8 cellular contexts compared by ENCODE assay signal in genomic region chr5:147576646-147577535, GRCh38.
DNase-seq lines count a peak whose midpoint lies in the region; ATAC-seq, FAIRE-seq and TF ChIP-seq lines count a peak whose summit lies in the region.

No MANE protein-coding gene starts in this region.

- no peak overlapping the region for H3K4me3 ChIP-seq in DND-41 (ENCODE audit: low read depth in 1 of 2, low read length in 2 of 2)
- no peak overlapping the region for H3K4me3 ChIP-seq in foreskin fibroblast (ENCODE audit: low read depth in 1 of 2, low read length in 2 of 2)
- H3K4me3 ChIP-seq in trophoblast cell (ENCODE audit: low read depth, low read length): no peak overlapping the region

- no peak overlapping the region for H4K8ac ChIP-seq in trophoblast cell (ENCODE audit: low read depth, low read length)

- H3K4me1 ChIP-seq in DND-41 (ENCODE audit: insufficient read depth, low read length): no peaks in the 10 kb centered on the region
- no peaks in the 10 kb centered on the region for H3K4me1 ChIP-seq in trophoblast cell (ENCODE audit: control insufficient read depth in 1 of 2, insufficient read depth in 2 of 2, low read length in 2 of 2)

- peak overlapping the region; percentile 21 for H2BK120ac ChIP-seq in trophoblast cell (ENCODE audit: insufficient read depth, low read length, poor library complexity)

- no peak overlapping the region for H2AK5ac ChIP-seq in trophoblast cell (ENCODE audit: low read length)

- no peaks in the 10 kb centered on the region for H3K9me3 ChIP-seq in DND-41 (ENCODE audit: insufficient read depth, low read length, severe bottlenecking)
- no peaks in the 10 kb centered on the region for H3K9me3 ChIP-seq in trophoblast cell (ENCODE audit: insufficient read depth, low read depth, low read length)

- no peak overlapping the region for H4K12ac ChIP-seq in trophoblast cell (ENCODE audit: low read depth, low read length)

- H2BK5ac ChIP-seq in trophoblast cell (ENCODE audit: low read depth, low read length, poor library complexity): peak overlapping the region; percentile 45

- POLR2A ChIA-PET in WTC11 (lab: Charles Lee): interaction anchor here (0.7 to 1.8 kb wide), 4 partner anchors 68 to 388 kb away, joined by 3 to 13 read pairs (median 4); no protein-coding TSS in a partner anchor

- H3K79me1 ChIP-seq in trophoblast cell (ENCODE audit: low read length): peaks cover 10% of the 10 kb centered on the region

- ATAC-seq in DND-41 (ENCODE audit: insufficient read depth, low read depth) (no peak), WTC11 (peak; percentile 64), HG03469 (IDR thresholded peaks at IDR 0.05; ENCODE audit: unreplicated experiment) (no peak)

- H4K91ac ChIP-seq in trophoblast cell (ENCODE audit: low read depth, low read length): peak overlapping the region; percentile 79

- H4K20me1 ChIP-seq in DND-41 (ENCODE audit: insufficient read depth, low read length): no peaks in the 10 kb centered on the region

- H3K4me3 Mint-ChIP-seq in WTC11: no peak overlapping the region

- peak; percentile 17 for TF ChIP-seq CTCF in DND-41 (IDR thresholded peaks at IDR 0.05; ENCODE audit: borderline replicate concordance, extremely low read depth, low read length, poor library complexity, severe bottlenecking)
- TF ChIP-seq CTCF in WTC11 (IDR thresholded peaks at IDR 0.05): peak; percentile 88
- peak; percentile 96 for TF ChIP-seq CTCF in foreskin fibroblast (IDR thresholded peaks at IDR 0.05; ENCODE audit: low read depth, low read length)

- no peak overlapping the region for H3K18ac ChIP-seq in trophoblast cell (ENCODE audit: low read length)

- H3K27me3 ChIP-seq in DND-41 (ENCODE audit: insufficient read depth, low read length, poor library complexity) (no peaks in the 10 kb centered on the region), trophoblast cell (ENCODE audit: insufficient read depth, low read length) (no peaks in the 10 kb centered on the region)

- peak overlapping the region; percentile 33 for H3K4ac ChIP-seq in trophoblast cell (ENCODE audit: low read depth, low read length)

- peaks cover 28% of the 10 kb centered on the region for H3K36me3 Mint-ChIP-seq in WTC11

- peaks cover 67% of the 10 kb centered on the region for H3K4me1 Mint-ChIP-seq in WTC11

- H3K27me3 Mint-ChIP-seq in WTC11 (ENCODE audit: low read depth): no peaks in the 10 kb centered on the region

- H3K36me3 ChIP-seq in DND-41 (ENCODE audit: insufficient read depth, low read length): no peaks in the 10 kb centered on the region
- no peaks in the 10 kb centered on the region for H3K36me3 ChIP-seq in trophoblast cell (ENCODE audit: control insufficient read depth in 1 of 2, insufficient read depth in 2 of 2, low read length in 2 of 2)

- no peak overlapping the region for H2AFZ ChIP-seq in DND-41 (ENCODE audit: low read depth, low read length)
- H2AFZ ChIP-seq in trophoblast cell (ENCODE audit: insufficient read depth, low read length, poor library complexity): no peak overlapping the region

- no peak for DNase-seq in DND-41
- DNase-seq in GM19239 (ENCODE audit: insufficient read length, low spot score): peak; percentile 4
- peak; percentile 62 for DNase-seq in HT-29 (ENCODE audit: low spot score)
- peak; percentile 80 for DNase-seq in WTC11 (ENCODE audit: low spot score)
- DNase-seq in foreskin fibroblast: peak in 1 of 2 donors; percentile 65
- DNase-seq in trophoblast cell: peak in 1 of 2 donors; percentile 54
- DNase-seq in T-helper 9 cell: no peak

- H3K79me2 ChIP-seq in DND-41 (ENCODE audit: insufficient read depth, low read length): no peaks in the 10 kb centered on the region
- H3K79me2 ChIP-seq in trophoblast cell (ENCODE audit: control insufficient read depth, insufficient read depth, low read length, poor library complexity): no peaks in the 10 kb centered on the region

- H3K9ac ChIP-seq in DND-41 (ENCODE audit: low read depth, low read length): no peak overlapping the region
- H3K9ac ChIP-seq in trophoblast cell (ENCODE audit: low read length): no peak overlapping the region

- peak; percentile 42 for FAIRE-seq in GM19239 (lab: Jason Lieb, UNC)

- no peak overlapping the region for H3K23ac ChIP-seq in trophoblast cell (ENCODE audit: low read length)

- H3K14ac ChIP-seq in trophoblast cell (ENCODE audit: low read length): no peak overlapping the region

- no peak overlapping the region for H3K27ac Mint-ChIP-seq in WTC11

- H3K9me3 Mint-ChIP-seq in WTC11: peaks cover 21% of the 10 kb centered on the region

- CTCF ChIA-PET in WTC11 (lab: Charles Lee): interaction anchor here (0.6 to 7.2 kb wide), 31 partner anchors 9 to 360 kb away, joined by 3 to 121 read pairs (median 6); partner anchors contain the start of genes DPYSL3 and STK32A

- H2BK12ac ChIP-seq in trophoblast cell (ENCODE audit: low read length): peak overlapping the region; percentile 94

- no peak overlapping the region for H3K27ac ChIP-seq in DND-41 (ENCODE audit: low read length)
- H3K27ac ChIP-seq in trophoblast cell (ENCODE audit: low read depth, low read length): no peak overlapping the region

- H3K4me2 ChIP-seq in DND-41 (ENCODE audit: insufficient read depth, low read length): no peak overlapping the region
- H3K4me2 ChIP-seq in trophoblast cell (ENCODE audit: low read length): no peak overlapping the region

- WGBS in trophoblast cell (ENCODE audit: extremely low coverage, insufficient coverage, insufficient read length): no CpG with 5 or more reads among the region's 15 CpGs

TF ChIP-seq in WTC11, 78 proteins besides CTCF, POLR2A, EP300 and RAD21:
- TF ChIP-seq ZNF121 (CRISPR knock-in tag; IDR thresholded peaks at IDR 0.05) (0 out of 2 replicates have a peak, but pooled peaks have one; percentile 18), JUN (CRISPR knock-in tag; IDR thresholded peaks at IDR 0.05) (no peak), HMGA2 (CRISPR knock-in tag; IDR thresholded peaks at IDR 0.05) (no peak)

Comparison
In these comparisons a context has a peak if more than half of its experiments do, and no peak if none do; other contexts are left out.
1. DNase-seq: peak in GM19239 (single experiment), HT-29 (single experiment) and WTC11 (single experiment); none in DND-41 (single experiment) and T-helper 9 cell (single experiment).
2. CTCF ChIP-seq: peak in every context shown above with its lines; median percentile 96 in foreskin fibroblast; 88 in WTC11; 17 in DND-41.